In genomic region chr2:47907097-47907781, GRCh38 we compare ENCODE assay signal across 8 cellular contexts. TPM values are rescaled to one million over a fixed set of nuclear protein-coding genes. Genes with fewer than 3 reads are reported as not detected.
DNase-seq lines count a peak whose midpoint lies in the region; ATAC-seq and TF ChIP-seq lines count a peak whose summit lies in the region.

No MANE protein-coding gene starts in this region.

- TF ChIP-seq CTCF in neural crest cell (conservative IDR thresholded peaks at IDR 0.05) = peak; percentile 11

- H3K4me1 Mint-ChIP-seq in effector memory CD8-positive, alpha-beta T cell (ENCODE audit: low read depth in 2 of 2) = peaks cover 20 to 31% of the 10 kb centered on the region in 2 donors
- H3K4me1 Mint-ChIP-seq in neural crest cell = peaks cover 38% of the 10 kb centered on the region

- ATAC-seq in effector memory CD8-positive, alpha-beta T cell (replicated peaks) = peak; percentile 6
- ATAC-seq in GM18511 (IDR thresholded peaks at IDR 0.05; ENCODE audit: unreplicated experiment) (no peak), GM21786 (IDR thresholded peaks at IDR 0.05; ENCODE audit: unreplicated experiment) (no peak)

- peak overlapping the region; percentile 92 to 98 for H3K27ac Mint-ChIP-seq in effector memory CD8-positive, alpha-beta T cell
- H3K27ac Mint-ChIP-seq in neural crest cell (ENCODE audit: unreplicated experiment) = peak overlapping the region; percentile 97

- peak overlapping the region; percentile 82 to 83 for H3K4me3 Mint-ChIP-seq in effector memory CD8-positive, alpha-beta T cell
- peak overlapping the region; percentile 98 for H3K4me3 Mint-ChIP-seq in neural crest cell

- no peaks in the 10 kb centered on the region for H3K9me3 Mint-ChIP-seq in effector memory CD8-positive, alpha-beta T cell
- H3K9me3 Mint-ChIP-seq in neural crest cell = no peaks in the 10 kb centered on the region

- DNase-seq in NOMO-1 treated with DMSO at 0.1 percent for 48 hours (lab: John Stamatoyannopoulos, UW; ENCODE audit: unreplicated experiment) (peak; percentile 13), NOMO-1 treated with dmso at 0.1 percent for 144 hours (lab: John Stamatoyannopoulos, UW; ENCODE audit: unreplicated experiment) (no peak), neural crest cell (ENCODE audit: low read depth, low spot score) (no peak), NCI-H2171 treated with DMSO at 0.1 percent for 48 hours (lab: John Stamatoyannopoulos, UW) (no peak)
- peak; percentile 39 to 50 for DNase-seq in activated CD4-positive, alpha-beta T cell treated with anti-CD3 and anti-CD28 coated beads for 4 hours
- DNase-seq in effector memory CD8-positive, alpha-beta T cell = peak; percentile 9 to 18 (median 10)

- peaks cover 29% of the 10 kb centered on the region for H3K36me3 Mint-ChIP-seq in effector memory CD8-positive, alpha-beta T cell (ENCODE audit: insufficient read depth)
- peaks cover 4% of the 10 kb centered on the region for H3K36me3 Mint-ChIP-seq in neural crest cell (ENCODE audit: low read depth)

- H3K27me3 Mint-ChIP-seq in effector memory CD8-positive, alpha-beta T cell = no peaks in the 10 kb centered on the region
- H3K27me3 Mint-ChIP-seq in neural crest cell (ENCODE audit: low read depth) = peaks cover 2% of the 10 kb centered on the region

RNA-seq across cellular contexts. Expression of gene FBXO11, which starts 0.9 kb away (rescaled TPM):
- 85.1 and 86.3 TPM in 2 replicates for total RNA-seq in neural crest cell

Comparison
In these comparisons a context has a peak if more than half of its experiments do, and no peak if none do; other contexts are left out.
1. DNase-seq: peak in NOMO-1 treated with DMSO at 0.1 percent for 48 hours (single experiment), activated CD4-positive, alpha-beta T cell treated with anti-CD3 and anti-CD28 coated beads for 4 hours (2 of 2) and effector memory CD8-positive, alpha-beta T cell (3 of 3); none in NOMO-1 treated with dmso at 0.1 percent for 144 hours (single experiment), neural crest cell (single experiment) and NCI-H2171 treated with DMSO at 0.1 percent for 48 hours (single experiment).